In genomic region chr20:1671891-1672669, GRCh38 we compare ENCODE assay signal across 16 cellular contexts. TPM values are rescaled to one million over a fixed set of nuclear protein-coding genes. Genes with fewer than 3 reads are reported as not detected.
DNase-seq lines count a peak whose midpoint lies in the region; ATAC-seq and TF ChIP-seq lines count a peak whose summit lies in the region.
"Had no signal": no experiment of that assay in that cellular context is flagged by ENCODE, and none has a peak within 500 bp of the region (broad histone marks: within the 10 kb centered on the region; RNA-seq: fewer than 3 reads in every experiment).

No MANE protein-coding gene starts in this region.

- peak overlapping the region; percentile 60 for H3K4me3 ChIP-seq in CD4-positive, CD25-positive, alpha-beta regulatory T cell (ENCODE audit: low read depth, low read length)
- no peak overlapping the region for H3K4me3 ChIP-seq in gastrocnemius medialis
- H3K4me3 ChIP-seq: K562, suprapubic skin had no signal

- peak in 1 of 3 donors; percentile 74 for DNase-seq in CD4-positive, CD25-positive, alpha-beta regulatory T cell
- DNase-seq in naive thymus-derived CD8-positive, alpha-beta T cell: peak in 1 of 10 donors; percentile 34
- DNase-seq in left cardiac atrium: no peak
- DNase-seq in NCI-H2227 (lab: John Stamatoyannopoulos, UW; ENCODE audit: unreplicated experiment): no peak
- no peak for DNase-seq in gastrocnemius medialis
- DNase-seq in HK-2 (ENCODE audit: unreplicated experiment): no peak
- DNase-seq: brain microvascular endothelial cell, left ventricle myocardium superior, NCI-H1092, NCI-H82 had no signal

- H3K27me3 Mint-ChIP-seq in CD4-positive, CD25-positive, alpha-beta regulatory T cell: no peaks in the 10 kb centered on the region
- H3K27me3 Mint-ChIP-seq in T-helper 1 cell treated with Interleukin-12 subunit alpha and Interleukin-12 subunit beta and Interleukin-4 antibody, amounts not matched to agents 30 μg/mL and 1 μg/mL, for 36 hours (ENCODE audit: low read depth): no peaks in the 10 kb centered on the region
- no peaks in the 10 kb centered on the region for H3K27me3 Mint-ChIP-seq in naive thymus-derived CD8-positive, alpha-beta T cell

- H3K9me3 ChIP-seq in CD4-positive, CD25-positive, alpha-beta regulatory T cell (ENCODE audit: control insufficient read depth in 2 of 2, low read length in 2 of 2): no peaks in the 10 kb centered on the region
- no peaks in the 10 kb centered on the region for H3K9me3 ChIP-seq in gastrocnemius medialis
- H3K9me3 ChIP-seq: suprapubic skin had no signal

- POLR2A ChIA-PET in naive thymus-derived CD8-positive, alpha-beta T cell (lab: Charles Lee): interaction anchor here (1.2 to 1.4 kb wide), 3 partner anchors 8 to 60 kb away, joined by 3 to 4 read pairs (median 4); no protein-coding TSS in a partner anchor

- peak overlapping the region; percentile 76 for H3K27ac ChIP-seq in CD4-positive, CD25-positive, alpha-beta regulatory T cell (ENCODE audit: insufficient read depth, low read length, poor library complexity, severe bottlenecking)
- H3K27ac ChIP-seq in angular gyrus (ENCODE audit: low read depth, low read length) (peak overlapping the region; percentile 92), gastrocnemius medialis (no peak overlapping the region)
- H3K27ac ChIP-seq: brain microvascular endothelial cell, suprapubic skin, VCaP had no signal

- TF ChIP-seq CTCF in gastrocnemius medialis (IDR thresholded peaks at IDR 0.05 in 4 of 5, conservative IDR thresholded peaks at IDR 0.05 in 1 of 5): no peak

- ATAC-seq in CD4-positive, CD25-positive, alpha-beta regulatory T cell (ENCODE audit: low read depth in 2 of 2): peak; percentile 54
- ATAC-seq in naive thymus-derived CD8-positive, alpha-beta T cell: peak; percentile 50 to 64
- no peak for ATAC-seq in left cardiac atrium
- no peak for ATAC-seq in gastrocnemius medialis
- ATAC-seq: K562, left ventricle myocardium superior had no signal

- H3K36me3 Mint-ChIP-seq in CD4-positive, CD25-positive, alpha-beta regulatory T cell: peaks cover 33% of the 10 kb centered on the region
- H3K36me3 Mint-ChIP-seq in T-helper 1 cell treated with Interleukin-12 subunit alpha and Interleukin-12 subunit beta and Interleukin-4 antibody, amounts not matched to agents 30 μg/mL and 1 μg/mL, for 36 hours (ENCODE audit: low read depth): peaks cover 23% of the 10 kb centered on the region
- peaks cover 0 to 39% (median 26%) of the 10 kb centered on the region in 3 donors for H3K36me3 Mint-ChIP-seq in naive thymus-derived CD8-positive, alpha-beta T cell

- in situ Hi-C loops in gastrocnemius medialis (cut with MboI; ENCODE audit: low sequenced_read_pairs in 4 of 4): no loop called here

- H3K27me3 ChIP-seq in CD4-positive, CD25-positive, alpha-beta regulatory T cell (ENCODE audit: control insufficient read depth, insufficient read depth, low read length): no peaks in the 10 kb centered on the region
- no peaks in the 10 kb centered on the region for H3K27me3 ChIP-seq in gastrocnemius medialis
- H3K27me3 ChIP-seq: brain microvascular endothelial cell had no signal

- peak overlapping the region; percentile 94 to 100 (median 98) for H3K27ac Mint-ChIP-seq in CD4-positive, CD25-positive, alpha-beta regulatory T cell
- H3K27ac Mint-ChIP-seq in T-helper 1 cell treated with Interleukin-12 subunit alpha and Interleukin-12 subunit beta and Interleukin-4 antibody, amounts not matched to agents 30 μg/mL and 1 μg/mL, for 36 hours: peak overlapping the region; percentile 90
- peak overlapping the region; percentile 84 to 99 (median 96) for H3K27ac Mint-ChIP-seq in naive thymus-derived CD8-positive, alpha-beta T cell

- peaks cover 42 to 100% (median 84%) of the 10 kb centered on the region in 4 donors for H3K4me1 Mint-ChIP-seq in CD4-positive, CD25-positive, alpha-beta regulatory T cell
- peaks cover 81% of the 10 kb centered on the region for H3K4me1 Mint-ChIP-seq in T-helper 1 cell treated with Interleukin-12 subunit alpha and Interleukin-12 subunit beta and Interleukin-4 antibody, amounts not matched to agents 30 μg/mL and 1 μg/mL, for 36 hours (ENCODE audit: low read depth)
- peaks cover 64 to 100% (median 99%) of the 10 kb centered on the region in 4 donors for H3K4me1 Mint-ChIP-seq in naive thymus-derived CD8-positive, alpha-beta T cell

- intact Hi-C loops in left cardiac atrium (cut with DNase I) (no loop called here), gastrocnemius medialis (cut with DNase I; ENCODE audit: low total_unique reads) (no loop called here)

- no peaks in the 10 kb centered on the region for H3K9me3 Mint-ChIP-seq in CD4-positive, CD25-positive, alpha-beta regulatory T cell
- H3K9me3 Mint-ChIP-seq in T-helper 1 cell treated with Interleukin-12 subunit alpha and Interleukin-12 subunit beta and Interleukin-4 antibody, amounts not matched to agents 30 μg/mL and 1 μg/mL, for 36 hours: peaks cover 8% of the 10 kb centered on the region
- peaks cover 0 to 2% (median 0%) of the 10 kb centered on the region in 9 donors for H3K9me3 Mint-ChIP-seq in naive thymus-derived CD8-positive, alpha-beta T cell

- peak overlapping the region; percentile 27 to 84 (median 79) for H3K4me3 Mint-ChIP-seq in CD4-positive, CD25-positive, alpha-beta regulatory T cell
- H3K4me3 Mint-ChIP-seq in T-helper 1 cell treated with Interleukin-12 subunit alpha and Interleukin-12 subunit beta and Interleukin-4 antibody, amounts not matched to agents 30 μg/mL and 1 μg/mL, for 36 hours: peak overlapping the region; percentile 56
- H3K4me3 Mint-ChIP-seq in naive thymus-derived CD8-positive, alpha-beta T cell: peak overlapping the region; percentile 21 to 86 (median 71)

- H3K36me3 ChIP-seq in CD4-positive, CD25-positive, alpha-beta regulatory T cell (ENCODE audit: control insufficient read depth, insufficient read depth, low read length): no peaks in the 10 kb centered on the region
- no peaks in the 10 kb centered on the region for H3K36me3 ChIP-seq in gastrocnemius medialis
- H3K36me3 ChIP-seq: brain microvascular endothelial cell, suprapubic skin had no signal

- H3K4me1 ChIP-seq in CD4-positive, CD25-positive, alpha-beta regulatory T cell (ENCODE audit: control insufficient read depth, insufficient read depth, low read length, poor library complexity, severe bottlenecking): peaks cover 80% of the 10 kb centered on the region
- H3K4me1 ChIP-seq in gastrocnemius medialis: no peaks in the 10 kb centered on the region
- H3K4me1 ChIP-seq: suprapubic skin had no signal

- no peak for TF ChIP-seq POLR2A in gastrocnemius medialis (IDR thresholded peaks at IDR 0.05)

RNA-seq across cellular contexts. Expression of gene SIRPG, which starts 14.5 kb away (rescaled TPM):
- total RNA-seq in CD4-positive, CD25-positive, alpha-beta regulatory T cell: 49.6 TPM
- polyA plus RNA-seq in CD4-positive, CD25-positive, alpha-beta regulatory T cell: 100 to 1,000 TPM; 184 to 240 (median 197) TPM
- 10 to 100 TPM; 47.5 to 52.2 TPM for total RNA-seq in naive thymus-derived CD8-positive, alpha-beta T cell
- 100 to 1,000 TPM; 165 to 246 (median 187) TPM for polyA plus RNA-seq in naive thymus-derived CD8-positive, alpha-beta T cell
- under 1 TPM in 1 of 2 donors, not detected in 1; 0.44 TPM for total RNA-seq in left cardiac atrium
- not detected for total RNA-seq in gastrocnemius medialis
- total RNA-seq: K562, myocyte, suprapubic skin had no signal
- polyA plus RNA-seq: K562 had no signal

RNA-seq across cellular contexts. Expression of gene SIRPB1, which starts 52.3 kb away (rescaled TPM):
- 2.4 TPM for total RNA-seq in CD4-positive, CD25-positive, alpha-beta regulatory T cell
- 10 to 100 TPM in 1 of 4 donors, 1 to 10 TPM in 1, under 1 TPM in 2; 0.73 to 12.8 (median 3.5) TPM for polyA plus RNA-seq in CD4-positive, CD25-positive, alpha-beta regulatory T cell
- 10 to 100 TPM; 13.3 to 14.8 TPM for total RNA-seq in naive thymus-derived CD8-positive, alpha-beta T cell
- 1 to 10 TPM in 2 of 3 donors, under 1 TPM in 1; 0.23 to 6.1 (median 3.3) TPM for polyA plus RNA-seq in naive thymus-derived CD8-positive, alpha-beta T cell
- 1 to 10 TPM in 1 of 2 donors, under 1 TPM in 1; 0.58 to 1.7 TPM for total RNA-seq in left cardiac atrium
- 1 to 10 TPM in 2 of 4 donors, under 1 TPM in 1, not detected in 1; 0.20 to 4.4 (median 1.8) TPM for total RNA-seq in gastrocnemius medialis
- total RNA-seq: K562 had no signal
- polyA plus RNA-seq: K562 had no signal

Comparison
In these comparisons a context has a peak if more than half of its experiments do, and no peak if none do; other contexts are left out.
1. ATAC-seq: peak in CD4-positive, CD25-positive, alpha-beta regulatory T cell (2 of 2) and naive thymus-derived CD8-positive, alpha-beta T cell (2 of 2); none in left cardiac atrium (0 of 2) and gastrocnemius medialis (0 of 2).
2. H3K27ac ChIP-seq: peak in CD4-positive, CD25-positive, alpha-beta regulatory T cell (single experiment) and angular gyrus (single experiment); none in gastrocnemius medialis (0 of 4).
3. RNA of gene SIRPG, which starts 14.5 kb away (total RNA-seq): 47.5 to 52.2 TPM in naive thymus-derived CD8-positive, alpha-beta T cell and 49.6 TPM in CD4-positive, CD25-positive, alpha-beta regulatory T cell (single experiment); 0.44 TPM in left cardiac atrium and not detected in gastrocnemius medialis; every median in the first group is over 10 times any median in the second.
4. Peak in every context shown above with its lines, with median percentiles within 50 percentile points of each other: H3K27ac Mint-ChIP-seq and H3K4me3 Mint-ChIP-seq.